ENCODE assay signal across 13 cellular contexts in the genomic region with DNA sequence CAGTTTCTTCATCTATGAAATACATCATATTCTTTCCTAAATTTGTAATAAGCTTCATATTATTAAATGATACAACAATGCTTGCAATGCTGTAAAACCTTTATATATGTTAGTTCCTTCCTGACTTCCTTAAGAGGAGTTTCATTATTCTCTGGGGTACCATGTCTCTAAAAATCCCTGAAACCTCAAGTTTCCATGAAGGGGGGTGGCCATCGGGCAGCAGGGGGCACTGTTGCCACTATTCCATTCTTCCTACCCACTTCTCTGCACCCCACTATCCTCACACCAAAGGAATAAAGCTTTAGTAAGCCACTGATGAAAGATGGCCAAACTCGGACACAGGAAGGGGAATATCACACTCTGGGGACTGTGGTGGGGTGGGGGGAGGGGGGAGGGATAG. TPM values are rescaled to one million over a fixed set of nuclear protein-coding genes. Genes with fewer than 3 reads are reported as not detected.
A peak's percentile ranks its signal among the peaks of the same experiment; 100 is the strongest.
DNase-seq lines count a peak whose midpoint lies in the region; ATAC-seq and TF ChIP-seq lines count a peak whose summit lies in the region.
"Had no signal": no experiment of that assay in that cellular context is flagged by ENCODE, and none has a peak within 500 bp of the region (broad histone marks: within the 10 kb centered on the region; RNA-seq: fewer than 3 reads in every experiment).

No MANE protein-coding gene starts in this region.

- no peaks in the 10 kb centered on the region for H3K9me2 ChIP-seq in SU-DHL-6 (replicated peaks; ENCODE audit: insufficient read depth, low read length)
- H3K9me2 ChIP-seq in hepatocyte (replicated peaks; ENCODE audit: insufficient read depth): no peaks in the 10 kb centered on the region

- no peak overlapping the region for H3K4me2 ChIP-seq in DND-41 (ENCODE audit: insufficient read depth, low read length)
- no peak overlapping the region for H3K4me2 ChIP-seq in SU-DHL-6 (ENCODE audit: low read depth, low read length, poor library complexity, severe bottlenecking)
- H3K4me2 ChIP-seq in hepatocyte: no peak overlapping the region

- H3K9me3 ChIP-seq in DND-41 (ENCODE audit: insufficient read depth, low read length, severe bottlenecking): no peaks in the 10 kb centered on the region
- no peaks in the 10 kb centered on the region for H3K9me3 ChIP-seq in SU-DHL-6 (ENCODE audit: insufficient read depth, low read length)
- H3K9me3 ChIP-seq in hepatocyte (ENCODE audit: low read depth): no peaks in the 10 kb centered on the region

- peak; percentile 58 for TF ChIP-seq CTCF in DND-41 (IDR thresholded peaks at IDR 0.05; ENCODE audit: borderline replicate concordance, extremely low read depth, low read length, poor library complexity, severe bottlenecking)
- TF ChIP-seq CTCF in SU-DHL-6 (IDR thresholded peaks at IDR 0.05; ENCODE audit: insufficient read depth, low read length, poor library complexity, severe bottlenecking): peak; percentile 38
- peak; percentile 28 for TF ChIP-seq CTCF in hepatocyte (IDR thresholded peaks at IDR 0.05; ENCODE audit: poor library complexity)

- DNase-seq in DND-41: no peak
- peak; percentile 54 for DNase-seq in H7
- DNase-seq in hepatocyte (ENCODE audit: low spot score): no peak
- no peak for DNase-seq in NCI-H2081 (lab: John Stamatoyannopoulos, UW)
- DNase-seq: activated effector memory CD4-positive, alpha-beta T cell treated with anti-CD3 and anti-CD28 coated beads, Interleukin-2, amount 50 U/mL, for 16 hours; effector CD4-positive, alpha-beta T cell; left colon; NCI-H345 had no signal

- ATAC-seq in DND-41 (ENCODE audit: insufficient read depth, low read depth) (no peak), HG03469 (IDR thresholded peaks at IDR 0.05; ENCODE audit: unreplicated experiment) (no peak), HG03432 (IDR thresholded peaks at IDR 0.05; ENCODE audit: unreplicated experiment) (no peak), GM18505 (IDR thresholded peaks at IDR 0.05; ENCODE audit: unreplicated experiment) (no peak)
- ATAC-seq: left colon had no signal

- H4K20me1 ChIP-seq in DND-41 (ENCODE audit: insufficient read depth, low read length) (no peaks in the 10 kb centered on the region), SU-DHL-6 (ENCODE audit: low read depth, low read length) (no peaks in the 10 kb centered on the region), hepatocyte (ENCODE audit: insufficient read depth, poor library complexity, severe bottlenecking) (no peaks in the 10 kb centered on the region)

- H3K4me3 ChIP-seq in DND-41 (ENCODE audit: low read depth in 1 of 2, low read length in 2 of 2) (no peak overlapping the region), H7 (ENCODE audit: insufficient read depth, low read depth, low read length) (no peak overlapping the region), SU-DHL-6 (ENCODE audit: insufficient read depth, low read length, poor library complexity, severe bottlenecking) (no peak overlapping the region), hepatocyte (no peak overlapping the region)

- peaks cover 20% of the 10 kb centered on the region for H3K27me3 ChIP-seq in DND-41 (ENCODE audit: insufficient read depth, low read length, poor library complexity)
- no peaks in the 10 kb centered on the region; the same call in 1 of the 2 replicates for H3K27me3 ChIP-seq in H7 (ENCODE audit: control insufficient read depth, insufficient read depth, low read length)
- no peaks in the 10 kb centered on the region for H3K27me3 ChIP-seq in SU-DHL-6 (ENCODE audit: low read length)
- no peaks in the 10 kb centered on the region for H3K27me3 ChIP-seq in hepatocyte

- H3K4me1 ChIP-seq in DND-41 (ENCODE audit: insufficient read depth, low read length) (no peaks in the 10 kb centered on the region), hepatocyte (ENCODE audit: insufficient read depth) (no peaks in the 10 kb centered on the region)

- no peak overlapping the region for H3K9ac ChIP-seq in DND-41 (ENCODE audit: low read depth, low read length)
- no peak overlapping the region for H3K9ac ChIP-seq in SU-DHL-6 (ENCODE audit: low read length)

- H3K36me3 ChIP-seq in DND-41 (ENCODE audit: insufficient read depth, low read length): no peaks in the 10 kb centered on the region
- H3K36me3 ChIP-seq in H7 (replicated peaks; ENCODE audit: control insufficient read depth, insufficient read depth, low read length): no peaks in the 10 kb centered on the region
- H3K36me3 ChIP-seq in SU-DHL-6 (ENCODE audit: low read length): no peaks in the 10 kb centered on the region
- H3K36me3 ChIP-seq in hepatocyte (replicated peaks; ENCODE audit: insufficient read depth, low read depth): no peaks in the 10 kb centered on the region

- WGBS in hepatocyte (ENCODE audit: low lambda C conversion rate, missing lambda C conversion rate): 47% methylated on average over 2 of the region's 2 CpGs

- no peak for TF ChIP-seq POLR2A in GM18505 (IDR thresholded peaks at IDR 0.05; ENCODE audit: borderline replicate concordance, extremely low read depth, insufficient read depth, insufficient read length)

- H3F3A ChIP-seq in SU-DHL-6 (ENCODE audit: insufficient read depth): no peaks in the 10 kb centered on the region

- H2AFZ ChIP-seq in DND-41 (ENCODE audit: low read depth, low read length) (no peak overlapping the region), SU-DHL-6 (ENCODE audit: low read depth, low read length, severe bottlenecking) (no peak overlapping the region), hepatocyte (no peak overlapping the region)

- H3K79me2 ChIP-seq in DND-41 (ENCODE audit: insufficient read depth, low read length): no peaks in the 10 kb centered on the region
- H3K79me2 ChIP-seq in SU-DHL-6 (ENCODE audit: insufficient read depth, low read length): no peaks in the 10 kb centered on the region
- H3K79me2 ChIP-seq in hepatocyte: no peaks in the 10 kb centered on the region

- no peak overlapping the region for H3K27ac ChIP-seq in DND-41 (ENCODE audit: low read length)
- H3K27ac ChIP-seq in SU-DHL-6 (ENCODE audit: low read depth, low read length): no peak overlapping the region
- H3K27ac ChIP-seq in hepatocyte: no peak overlapping the region

RNA-seq across cellular contexts. Expression of gene DMRTB1, which starts 9.0 kb away (rescaled TPM):
- 0.22 and 0.55 TPM in 2 replicates for total RNA-seq in H7 (2014; rRNA removed; shearing (Covaris generic))
- not detected in 2 replicates for total RNA-seq in hepatocyte
- not detected in 2 replicates for polyA plus RNA-seq in hepatocyte
- total RNA-seq: left colon, pulmonary artery endothelial cell had no signal
